Comparison of ENCODE assay signal across 11 cellular contexts in the genomic region with DNA sequence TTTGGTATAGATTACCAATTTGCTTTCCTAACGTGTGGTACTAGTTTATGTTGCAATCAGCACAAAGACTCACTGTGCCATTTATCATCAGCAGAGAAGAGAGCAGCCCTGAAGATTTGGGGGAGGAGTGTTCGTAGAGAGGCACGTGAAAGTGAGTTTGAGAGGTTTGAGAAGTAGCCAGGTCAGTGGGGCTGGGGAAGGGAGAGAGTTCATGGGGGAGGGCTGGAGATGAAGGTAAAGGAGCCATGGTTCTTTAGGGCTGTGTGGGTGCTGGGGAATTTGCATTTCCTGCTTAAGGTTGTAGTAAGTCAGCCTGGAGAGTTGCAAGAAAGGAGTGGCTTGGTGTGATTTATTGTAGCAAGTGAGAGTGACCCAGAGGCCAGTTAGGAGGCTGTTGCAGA.
DNase-seq lines count a peak whose midpoint lies in the region; ATAC-seq and TF ChIP-seq lines count a peak whose summit lies in the region.
"Had no signal": no experiment of that assay in that cellular context is flagged by ENCODE, and none has a peak within 500 bp of the region (broad histone marks: within the 10 kb centered on the region; RNA-seq: fewer than 3 reads in every experiment).

No MANE protein-coding gene starts in this region.

- ATAC-seq in foreskin keratinocyte: peak; percentile 35
- no peak for ATAC-seq in GM19397 (IDR thresholded peaks at IDR 0.05; ENCODE audit: unreplicated experiment)

- no peak overlapping the region for H3K27ac ChIP-seq in OCI-LY3 (ENCODE audit: low read length)
- no peak overlapping the region for H3K27ac ChIP-seq in foreskin keratinocyte
- H3K27ac ChIP-seq in thyroid gland: peak overlapping the region; percentile 4 to 48 (median 30)
- H3K27ac ChIP-seq: neural progenitor cell had no signal

- H3K36me3 ChIP-seq in OCI-LY3 (replicated peaks; ENCODE audit: low read depth, low read length) (no peaks in the 10 kb centered on the region), thyroid gland (no peaks in the 10 kb centered on the region)
- H3K36me3 ChIP-seq: neural progenitor cell had no signal

- H3K4me3 Mint-ChIP-seq in CD14-positive monocyte: peak overlapping the region in 1 of 2 donors; percentile 70
- H3K4me3 Mint-ChIP-seq: neural progenitor cell had no signal

- peaks cover 0 to 7% (median 3%) of the 10 kb centered on the region in 7 donors for H3K9me3 Mint-ChIP-seq in CD14-positive monocyte
- H3K9me3 Mint-ChIP-seq: neural progenitor cell had no signal

- peak overlapping the region in 2 of 7 donors; percentile 2 to 61 for H3K27ac Mint-ChIP-seq in CD14-positive monocyte
- H3K27ac Mint-ChIP-seq: neural progenitor cell had no signal

- H3K4me3 ChIP-seq in OCI-LY3 (ENCODE audit: low read length) (0 out of 2 replicates have a peak overlapping the region, but pooled peaks have one; percentile 8), thyroid gland (replicated peaks in 1 of 3) (no peak overlapping the region)
- H3K4me3 ChIP-seq: neural progenitor cell had no signal

- DNase-seq in NCI-H510A treated with DMSO at 0.1 percent for 48 hours (lab: John Stamatoyannopoulos, UW) (peak; percentile 43), NCI-H510A (lab: John Stamatoyannopoulos, UW) (no peak), foreskin keratinocyte (no peak), thyroid gland (peak; percentile 64 to 71), cerebellum (ENCODE audit: low spot score) (no peak), CD14-positive monocyte (ENCODE audit: low spot score) (no peak)
- DNase-seq: activated T-cell treated with anti-CD3 and anti-CD28 coated beads, Interleukin-2, amount 50 U/mL, for 48 hours; NCI-H1105 had no signal

- H2AFZ ChIP-seq in OCI-LY3 (ENCODE audit: low read depth, low read length): no peak overlapping the region
- H2AFZ ChIP-seq: neural progenitor cell had no signal

- peaks cover 59% of the 10 kb centered on the region for H3K4me1 Mint-ChIP-seq in CD14-positive monocyte

- WGBS in thyroid gland, 2 donors: 27 to 30% methylated on average over 3 of the region's 3 CpGs

- H3K27me3 ChIP-seq in OCI-LY3 (ENCODE audit: low read depth, low read length) (no peaks in the 10 kb centered on the region), foreskin keratinocyte (no peaks in the 10 kb centered on the region), thyroid gland (no peaks in the 10 kb centered on the region)
- H3K27me3 ChIP-seq: neural progenitor cell had no signal

- H3K9ac ChIP-seq in OCI-LY3 (ENCODE audit: low read length): no peak overlapping the region
- H3K9ac ChIP-seq: neural progenitor cell had no signal

- peak in 1 of 2 donors; percentile 13 for TF ChIP-seq POLR2A in thyroid gland (IDR thresholded peaks at IDR 0.05)

- peaks cover 40% of the 10 kb centered on the region for H3K79me2 ChIP-seq in OCI-LY3 (ENCODE audit: low read length)

- intact Hi-C loops in thyroid gland (cut with DNase I): no loop called here
- intact Hi-C loops in CD14-positive monocyte (cut with micrococcal nuclease): no loop called here

- H3K4me1 ChIP-seq in OCI-LY3 (ENCODE audit: low read length) (peaks cover 59% of the 10 kb centered on the region), foreskin keratinocyte (peaks cover 58% of the 10 kb centered on the region), thyroid gland (peaks cover 5 to 25% of the 10 kb centered on the region in 2 donors)

- H3K9me3 ChIP-seq in OCI-LY3 (ENCODE audit: insufficient read depth, low read length) (no peaks in the 10 kb centered on the region), thyroid gland (no peaks in the 10 kb centered on the region)

- H3K36me3 Mint-ChIP-seq in CD14-positive monocyte: peaks cover 0 to 7% of the 10 kb centered on the region in 2 donors
- H3K36me3 Mint-ChIP-seq: neural progenitor cell had no signal

- H3K4me2 ChIP-seq in OCI-LY3 (ENCODE audit: low read length): peak overlapping the region; percentile 38
- H3K4me2 ChIP-seq: neural progenitor cell had no signal

- no peaks in the 10 kb centered on the region for H4K20me1 ChIP-seq in OCI-LY3 (ENCODE audit: insufficient read depth, low read length)

- TF ChIP-seq CTCF in OCI-LY3 (IDR thresholded peaks at IDR 0.05; ENCODE audit: low read depth, low read length): no peak
- TF ChIP-seq CTCF in foreskin keratinocyte (conservative IDR thresholded peaks at IDR 0.05): no peak
- TF ChIP-seq CTCF in thyroid gland (IDR thresholded peaks at IDR 0.05): no peak
- TF ChIP-seq CTCF in CD14-positive monocyte (IDR thresholded peaks at IDR 0.05): no peak

- peaks cover 67 to 80% (median 79%) of the 10 kb centered on the region in 3 donors for H3K27me3 Mint-ChIP-seq in CD14-positive monocyte (ENCODE audit: low read depth in 3 of 3)

Comparison
In these comparisons a context has a peak if more than half of its experiments do, and no peak if none do; other contexts are left out.
1. DNase-seq: peak in NCI-H510A treated with DMSO at 0.1 percent for 48 hours (single experiment) and thyroid gland (2 of 2); none in NCI-H510A (single experiment), foreskin keratinocyte (0 of 2), cerebellum (single experiment) and CD14-positive monocyte (single experiment).
2. H3K27ac ChIP-seq: peak in thyroid gland (3 of 3); none in OCI-LY3 (single experiment) and foreskin keratinocyte (single experiment).